In genomic region chrX:2614911-2615310, GRCh38 we compare ENCODE assay signal across 8 cellular contexts.
DNase-seq lines count a peak whose midpoint lies in the region; ATAC-seq and TF ChIP-seq lines count a peak whose summit lies in the region.

No MANE protein-coding gene starts in this region.

- intact Hi-C loops in Panc1 (cut with micrococcal nuclease; ENCODE audit: unreplicated experiment) = no loop called here

- ATAC-seq in DND-41 (ENCODE audit: insufficient read depth, low read depth) (no peak), Panc1 (no peak), HG03196 (IDR thresholded peaks at IDR 0.05; ENCODE audit: unreplicated experiment) (no peak)

- no TSS peak for BruUV-seq in Panc1 (replicated peaks; lab: Mats Ljungman, UMichigan)

- H3K36me3 ChIP-seq in DND-41 (ENCODE audit: insufficient read depth, low read length) (peaks cover 81% of the 10 kb centered on the region), Panc1 (ENCODE audit: control insufficient read depth, insufficient read depth, low read length) (no peaks in the 10 kb centered on the region), trophoblast cell (ENCODE audit: control insufficient read depth in 1 of 2, insufficient read depth in 2 of 2, low read length in 2 of 2) (peaks cover 11 to 15% of the 10 kb centered on the region in 2 experiments)

- H2AK5ac ChIP-seq in trophoblast cell (ENCODE audit: low read length) = no peak overlapping the region

- H2BK12ac ChIP-seq in trophoblast cell (ENCODE audit: low read length) = no peak overlapping the region

- DNase-seq in DND-41 (no peak), Panc1 (ENCODE audit: low read depth, low spot score) (no peak), fibroblast of mammary gland (ENCODE audit: low read depth) (peak; percentile 83), trophoblast cell (peak; percentile 42 to 85), COR-L47 (lab: John Stamatoyannopoulos, UW) (no peak), NCI-H2171 (lab: John Stamatoyannopoulos, UW) (no peak), DMS53 (lab: John Stamatoyannopoulos, UW) (no peak)

- H3K18ac ChIP-seq in trophoblast cell (ENCODE audit: low read length) = no peak overlapping the region

- H3K23ac ChIP-seq in trophoblast cell (ENCODE audit: low read length) = no peak overlapping the region

- no peak overlapping the region for H4K12ac ChIP-seq in trophoblast cell (ENCODE audit: low read depth, low read length)

- in situ Hi-C loops in Panc1 (cut with HindIII; ENCODE audit: low pct_unique_long_range_greater_than_20kb, low sequenced_read_pairs) = no loop called here

- TF ChIP-seq CTCF in DND-41 (IDR thresholded peaks at IDR 0.05; ENCODE audit: borderline replicate concordance, extremely low read depth, low read length, poor library complexity, severe bottlenecking) (peak; percentile 19), Panc1 (IDR thresholded peaks at IDR 0.05) (peak; percentile 12; the same call in 1 of the 2 replicates), fibroblast of mammary gland (conservative IDR thresholded peaks at IDR 0.05; ENCODE audit: control insufficient read depth, insufficient read depth, low read depth, low read length) (peak; percentile 69)

- H3K9ac ChIP-seq in DND-41 (ENCODE audit: low read depth, low read length) = no peak overlapping the region
- H3K9ac ChIP-seq in trophoblast cell (ENCODE audit: low read length) = no peak overlapping the region

- no peak overlapping the region for H2BK120ac ChIP-seq in trophoblast cell (ENCODE audit: insufficient read depth, low read length, poor library complexity)

- CTCF ChIA-PET in Panc1 (lab: Charles Lee) = no interaction called here

- POLR2A ChIA-PET in Panc1 (lab: Charles Lee) = no interaction called here

- no peak overlapping the region for H3K4me3 ChIP-seq in DND-41 (ENCODE audit: low read depth in 1 of 2, low read length in 2 of 2)
- H3K4me3 ChIP-seq in Panc1 (ENCODE audit: low read depth in 2 of 2, low read length in 2 of 2) = no peak overlapping the region
- no peak overlapping the region for H3K4me3 ChIP-seq in fibroblast of mammary gland (ENCODE audit: control insufficient read depth, low read depth, low read length)
- no peak overlapping the region for H3K4me3 ChIP-seq in trophoblast cell (ENCODE audit: low read depth, low read length)

- no CpG with 5 or more reads among the region's 3 CpGs for WGBS in trophoblast cell (ENCODE audit: extremely low coverage, insufficient coverage, insufficient read length)

- H3K4me1 ChIP-seq in DND-41 (ENCODE audit: insufficient read depth, low read length) (peaks cover 51% of the 10 kb centered on the region), Panc1 (ENCODE audit: control insufficient read depth, insufficient read depth, low read length) (no peaks in the 10 kb centered on the region), trophoblast cell (ENCODE audit: control insufficient read depth in 1 of 2, insufficient read depth in 2 of 2, low read length in 2 of 2) (peaks cover 5 to 9% of the 10 kb centered on the region in 2 experiments)

- no peak overlapping the region for H2AFZ ChIP-seq in DND-41 (ENCODE audit: low read depth, low read length)
- no peak overlapping the region for H2AFZ ChIP-seq in trophoblast cell (ENCODE audit: insufficient read depth, low read length, poor library complexity)

- peaks cover 2% of the 10 kb centered on the region for H3K79me1 ChIP-seq in trophoblast cell (ENCODE audit: low read length)

- H3K79me2 ChIP-seq in DND-41 (ENCODE audit: insufficient read depth, low read length) (peaks cover 65% of the 10 kb centered on the region), trophoblast cell (ENCODE audit: control insufficient read depth, insufficient read depth, low read length, poor library complexity) (peaks cover 2% of the 10 kb centered on the region)

- H2BK5ac ChIP-seq in trophoblast cell (ENCODE audit: low read depth, low read length, poor library complexity) = no peak overlapping the region

- H3K14ac ChIP-seq in trophoblast cell (ENCODE audit: low read length) = no peak overlapping the region

- H3K27me3 ChIP-seq in DND-41 (ENCODE audit: insufficient read depth, low read length, poor library complexity) = no peaks in the 10 kb centered on the region
- H3K27me3 ChIP-seq in Panc1 (ENCODE audit: control insufficient read depth, insufficient read depth, low read length) = no peaks in the 10 kb centered on the region
- no peaks in the 10 kb centered on the region for H3K27me3 ChIP-seq in trophoblast cell (ENCODE audit: insufficient read depth, low read length)

- H3K9me3 ChIP-seq in DND-41 (ENCODE audit: insufficient read depth, low read length, severe bottlenecking) (no peaks in the 10 kb centered on the region), Panc1 (ENCODE audit: control insufficient read depth, insufficient read depth, low read depth, low read length) (no peaks in the 10 kb centered on the region), trophoblast cell (ENCODE audit: insufficient read depth, low read depth, low read length) (no peaks in the 10 kb centered on the region)

- H4K91ac ChIP-seq in trophoblast cell (ENCODE audit: low read depth, low read length) = no peak overlapping the region

- H4K20me1 ChIP-seq in DND-41 (ENCODE audit: insufficient read depth, low read length) = no peaks in the 10 kb centered on the region

- H3K4ac ChIP-seq in trophoblast cell (ENCODE audit: low read depth, low read length) = no peak overlapping the region

- H3K4me2 ChIP-seq in DND-41 (ENCODE audit: insufficient read depth, low read length) (peak overlapping the region; percentile 4; the same call in 1 of the 2 replicates), trophoblast cell (ENCODE audit: low read length) (no peak overlapping the region)

- H4K8ac ChIP-seq in trophoblast cell (ENCODE audit: low read depth, low read length) = no peak overlapping the region

- H3K27ac ChIP-seq in DND-41 (ENCODE audit: low read length) (no peak overlapping the region), Panc1 (ENCODE audit: low read length) (no peak overlapping the region), trophoblast cell (ENCODE audit: low read depth, low read length) (peak overlapping the region; percentile 11)

Comparison
In these comparisons a context has a peak if more than half of its experiments do, and no peak if none do; other contexts are left out.
1. DNase-seq: peak in fibroblast of mammary gland (single experiment) and trophoblast cell (2 of 2); none in DND-41 (single experiment), Panc1 (single experiment), COR-L47 (single experiment), NCI-H2171 (single experiment) and DMS53 (single experiment).
2. CTCF ChIP-seq: peak in every context shown above with its lines; median percentile 69 in fibroblast of mammary gland; 19 in DND-41; 12 in Panc1.